25 cellular contexts compared by ENCODE assay signal in genomic region chr3:171145866-171146265, GRCh38.
"Had no signal": no experiment of that assay in that cellular context is flagged by ENCODE, and none has a peak within 500 bp of the region (broad histone marks: within the 10 kb centered on the region; RNA-seq: fewer than 3 reads in every experiment).

No MANE protein-coding gene starts in this region.

- H3K4me1 ChIP-seq: esophagus squamous epithelium, neural progenitor cell, prostate gland, right atrium auricular region had no signal

- H3K9ac ChIP-seq: neural progenitor cell had no signal

- DNase-seq: dermis blood vessel endothelial cell; effector memory CD4-positive, alpha-beta T cell; erythroblast; esophagus squamous epithelium; foreskin melanocyte; glutamatergic neuron; heart right ventricle; hippocampal formation; immature natural killer cell; islet precursor cell; naive thymus-derived CD4-positive, alpha-beta T cell; stimulated activated CD4-positive, alpha-beta T cell treated with anti-CD3 and anti-CD28 coated beads, Interleukin-12 subunit alpha, Interleukin-12 subunit beta, amount 100 ng/mL, for 4 hours; stimulated activated CD4-positive, alpha-beta T cell treated with anti-CD3 and anti-CD28 coated beads, Interleukin-1b, Interleukin-23, amount 100 ng/mL, for 48 hours; stimulated activated CD4-positive, alpha-beta T cell treated with anti-CD3 and anti-CD28 coated beads, Interleukin-4, amount 100 ng/mL, for 1 hour; stimulated activated CD8-positive, alpha-beta memory T cell treated with anti-CD3 and anti-CD28 coated beads, Interleukin-4, amount 100 ng/mL, for 48 hours; stimulated activated naive CD4-positive, alpha-beta T cell treated with Interleukin-2 at 50 U/mL for 16 hours; stomach; thyroid gland; trophoblast cell had no signal

- H3K27ac ChIP-seq: coronary artery, esophagus squamous epithelium, heart right ventricle, neural progenitor cell, prostate gland, right atrium auricular region, stomach, thyroid gland had no signal

- H3K4me2 ChIP-seq: neural progenitor cell, smooth muscle cell had no signal

- H3K27me3 ChIP-seq: esophagus squamous epithelium, heart right ventricle, neural progenitor cell, right atrium auricular region, stomach, thyroid gland had no signal

- H3K36me3 ChIP-seq: esophagus squamous epithelium, neural progenitor cell, prostate gland, right atrium auricular region, thyroid gland had no signal

- H3K9me3 ChIP-seq: esophagus squamous epithelium, heart right ventricle, prostate gland, right atrium auricular region, stomach, thyroid gland had no signal

- H3K4me3 ChIP-seq: coronary artery, esophagus squamous epithelium, heart right ventricle, lung, neural progenitor cell, prostate gland, right atrium auricular region, smooth muscle cell, stomach, thyroid gland had no signal

- H2AFZ ChIP-seq: neural progenitor cell had no signal
